Comparison of ENCODE assay signal across 25 cellular contexts in the genomic region with DNA sequence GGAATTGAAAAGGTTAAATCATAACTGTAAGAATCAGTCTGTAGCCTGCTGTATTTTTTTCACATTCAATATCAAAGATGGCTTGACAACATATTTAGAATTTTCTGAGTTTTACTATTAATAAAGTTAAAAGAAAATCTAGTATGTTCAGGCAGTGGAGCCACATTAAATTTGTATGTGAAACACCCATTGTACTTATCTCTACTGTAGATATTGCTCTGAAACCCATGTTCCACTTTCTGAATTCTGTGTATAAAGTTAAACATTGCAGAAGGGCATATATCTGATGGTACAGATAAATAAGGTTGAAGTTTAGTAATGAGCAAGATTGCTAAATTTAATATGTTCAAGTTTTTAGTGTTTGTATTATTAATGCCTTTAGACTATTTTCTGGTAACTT.
"Had no signal": no experiment of that assay in that cellular context is flagged by ENCODE, and none has a peak within 500 bp of the region (broad histone marks: within the 10 kb centered on the region; RNA-seq: fewer than 3 reads in every experiment).

No MANE protein-coding gene starts in this region.

- H3K27me3 Mint-ChIP-seq: naive thymus-derived CD8-positive, alpha-beta T cell; stimulated activated naive B cell treated with anti-CD40 and anti-IgM and Interleukin-4, amounts not matched to agents 10 μg/mL and 1 μg/mL and 100 μg/mL, for 72 hours; stimulated activated naive CD8-positive, alpha-beta T cell treated with anti-CD3 and anti-CD28 coated beads, Interleukin-15, Interleukin-2, amounts not matched to agents 100 ng/mL and 50 ng/mL, for 24 hours had no signal

- DNase-seq: cerebellar nuclear complex; dorsolateral prefrontal cortex; effector CD4-positive, alpha-beta T cell; gastrocnemius medialis; heart left ventricle; hippocampal formation; kidney glomerular epithelial cell; left colon; left ventricle myocardium superior; mesenchymal stem cell; midbrain; naive thymus-derived CD8-positive, alpha-beta T cell; nephron progenitor cell; nucleus accumbens; psoas muscle; right cardiac atrium; stimulated activated CD4-positive, alpha-beta T cell treated with anti-CD3 and anti-CD28 coated beads, Interleukin-15, amount 100 ng/mL, for 24 hours; stimulated activated CD4-positive, alpha-beta T cell treated with anti-CD3 and anti-CD28 coated beads, Interleukin-2, amount 100 ng/mL, for 48 hours; stimulated activated naive B cell treated with anti-CD40 and anti-IgM and Interleukin-4, amounts not matched to agents 10 μg/mL and 1 μg/mL and 100 μg/mL, for 72 hours; transverse colon; upper lobe of right lung had no signal

- H3K27ac ChIP-seq: dorsolateral prefrontal cortex, gastrocnemius medialis, heart left ventricle, psoas muscle, skin epidermis, suprapubic skin, upper lobe of right lung, vagina had no signal

- H3K27ac Mint-ChIP-seq: naive thymus-derived CD8-positive, alpha-beta T cell; nephron progenitor cell; stimulated activated naive B cell treated with anti-CD40 and anti-IgM and Interleukin-4, amounts not matched to agents 10 μg/mL and 1 μg/mL and 100 μg/mL, for 72 hours; stimulated activated naive CD8-positive, alpha-beta T cell treated with anti-CD3 and anti-CD28 coated beads, Interleukin-15, Interleukin-2, amounts not matched to agents 100 ng/mL and 50 ng/mL, for 24 hours had no signal

- H3K4me3 Mint-ChIP-seq: naive thymus-derived CD8-positive, alpha-beta T cell; nephron progenitor cell; stimulated activated naive B cell treated with anti-CD40 and anti-IgM and Interleukin-4, amounts not matched to agents 10 μg/mL and 1 μg/mL and 100 μg/mL, for 72 hours; stimulated activated naive CD8-positive, alpha-beta T cell treated with anti-CD3 and anti-CD28 coated beads, Interleukin-15, Interleukin-2, amounts not matched to agents 100 ng/mL and 50 ng/mL, for 24 hours had no signal

- H3K9me3 ChIP-seq: gastrocnemius medialis, heart left ventricle, psoas muscle, suprapubic skin, transverse colon, upper lobe of right lung, vagina had no signal

- ATAC-seq: gastrocnemius medialis; heart left ventricle; left colon; left ventricle myocardium superior; naive thymus-derived CD8-positive, alpha-beta T cell; psoas muscle; right cardiac atrium; stimulated activated naive B cell treated with anti-CD40 and anti-IgM and Interleukin-4, amounts not matched to agents 10 μg/mL and 1 μg/mL and 100 μg/mL, for 72 hours; upper lobe of right lung had no signal

- H3K36me3 Mint-ChIP-seq: naive thymus-derived CD8-positive, alpha-beta T cell; stimulated activated naive B cell treated with anti-CD40 and anti-IgM and Interleukin-4, amounts not matched to agents 10 μg/mL and 1 μg/mL and 100 μg/mL, for 72 hours had no signal

- H3K36me3 ChIP-seq: gastrocnemius medialis, heart left ventricle, suprapubic skin, transverse colon, upper lobe of right lung, vagina had no signal

- H3K4me1 ChIP-seq: gastrocnemius medialis, heart left ventricle, psoas muscle, suprapubic skin, upper lobe of right lung, vagina had no signal

- H3K27me3 ChIP-seq: dorsolateral prefrontal cortex, gastrocnemius medialis, heart left ventricle, suprapubic skin, transverse colon, upper lobe of right lung, vagina had no signal

- H3K9me3 Mint-ChIP-seq: nephron progenitor cell; stimulated activated naive B cell treated with anti-CD40 and anti-IgM and Interleukin-4, amounts not matched to agents 10 μg/mL and 1 μg/mL and 100 μg/mL, for 72 hours; stimulated activated naive CD8-positive, alpha-beta T cell treated with anti-CD3 and anti-CD28 coated beads, Interleukin-15, Interleukin-2, amounts not matched to agents 100 ng/mL and 50 ng/mL, for 24 hours had no signal

- H3K4me1 Mint-ChIP-seq: naive thymus-derived CD8-positive, alpha-beta T cell; nephron progenitor cell; stimulated activated naive B cell treated with anti-CD40 and anti-IgM and Interleukin-4, amounts not matched to agents 10 μg/mL and 1 μg/mL and 100 μg/mL, for 72 hours had no signal

- H3K4me3 ChIP-seq: dorsolateral prefrontal cortex, gastrocnemius medialis, heart left ventricle, psoas muscle, skin epidermis, suprapubic skin, transverse colon, upper lobe of right lung, vagina had no signal
